Comparison of ENCODE assay signal across 18 cellular contexts in the genomic region with DNA sequence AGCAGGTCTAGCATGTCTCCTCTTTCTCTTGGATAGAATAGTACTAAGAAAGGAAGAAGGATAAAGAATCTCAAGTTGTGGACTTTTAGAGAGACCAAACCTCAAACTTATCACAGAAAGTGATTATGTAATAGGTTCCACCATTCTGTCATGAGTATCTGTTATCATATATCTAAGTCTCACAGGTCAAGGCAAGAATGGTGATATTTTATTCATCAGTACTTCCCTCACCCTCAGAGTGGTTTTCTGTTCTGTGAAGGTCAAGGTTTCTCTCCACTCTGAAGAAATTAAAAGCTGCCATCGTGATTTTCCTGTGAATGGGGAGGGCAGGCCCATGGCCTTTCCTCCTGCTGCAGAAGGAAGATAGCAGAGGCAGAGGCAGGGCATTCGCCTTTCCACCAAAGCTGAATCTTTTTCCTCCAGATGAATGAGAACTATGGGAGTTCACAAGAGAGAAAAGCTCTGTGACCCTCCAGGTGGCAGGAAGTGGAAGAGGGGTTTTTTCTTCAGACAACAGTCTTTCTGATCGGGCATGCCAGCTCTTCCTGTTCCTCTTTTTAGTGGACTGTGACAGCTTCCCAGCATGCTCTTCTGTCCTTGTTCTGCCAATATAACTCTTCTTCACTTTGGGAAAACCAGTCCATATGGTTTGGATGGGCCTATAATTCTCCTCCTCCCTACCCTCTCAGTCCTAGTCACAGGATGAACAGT. TPM values are rescaled to one million over a fixed set of nuclear protein-coding genes. Genes with fewer than 3 reads are reported as not detected.
DNase-seq lines count a peak whose midpoint lies in the region; ATAC-seq, FAIRE-seq and TF ChIP-seq lines count a peak whose summit lies in the region.
"Had no signal": no experiment of that assay in that cellular context is flagged by ENCODE, and none has a peak within 500 bp of the region (broad histone marks: within the 10 kb centered on the region; RNA-seq: fewer than 3 reads in every experiment).

No MANE protein-coding gene starts in this region.

- no peak overlapping the region for H3K27ac ChIP-seq in kidney (ENCODE audit: low read depth in 2 of 2, low read length in 2 of 2)
- H3K27ac ChIP-seq in PC-3 (ENCODE audit: low read length) = no peak overlapping the region
- H3K27ac ChIP-seq: epithelial cell of prostate, heart left ventricle had no signal

- H3K9ac ChIP-seq in kidney (ENCODE audit: low read length in 2 of 2) = no peak overlapping the region
- no peak overlapping the region for H3K9ac ChIP-seq in PC-3 (ENCODE audit: low read length)

- no peaks in the 10 kb centered on the region for H3K9me2 ChIP-seq in PC-3 (replicated peaks; ENCODE audit: low read length)

- no peaks in the 10 kb centered on the region for H3F3A ChIP-seq in PC-3 (ENCODE audit: low read length, unreplicated experiment)

- ATAC-seq in GM18907 (IDR thresholded peaks at IDR 0.05; ENCODE audit: unreplicated experiment) = peak; percentile 73
- peak; percentile 64 for ATAC-seq in GM21786 (IDR thresholded peaks at IDR 0.05; ENCODE audit: unreplicated experiment)
- ATAC-seq in memory B cell (ENCODE audit: low read depth) = peak; percentile 95
- no peak for ATAC-seq in PC-3
- ATAC-seq: HCT116, heart left ventricle, natural killer cell had no signal

- no peak overlapping the region for H3K4me3 Mint-ChIP-seq in memory B cell
- H3K4me3 Mint-ChIP-seq in activated naive CD4-positive, alpha-beta T cell treated with anti-CD3 and anti-CD28 coated beads for 36 hours = no peak overlapping the region
- H3K4me3 Mint-ChIP-seq: natural killer cell had no signal

- POLR2A ChIA-PET in PC-3 (lab: Charles Lee; ENCODE audit: unreplicated experiment) = no interaction called here

- BruUV-seq in PC-3 (replicated peaks; lab: Mats Ljungman, UMichigan) = no TSS peak

- TF ChIP-seq CTCF in kidney (IDR thresholded peaks at IDR 0.05; ENCODE audit: borderline replicate concordance, extremely low read depth, insufficient read depth) = no peak
- no peak for TF ChIP-seq CTCF in PC-3 (conservative IDR thresholded peaks at IDR 0.05; ENCODE audit: low read depth, low read length)

- H2AFZ ChIP-seq in PC-3 (ENCODE audit: low read length) = no peak overlapping the region

- H3K4me2 ChIP-seq in PC-3 (ENCODE audit: low read length) = no peak overlapping the region

- no peaks in the 10 kb centered on the region for H3K4me1 ChIP-seq in kidney (ENCODE audit: control insufficient read depth in 1 of 2, insufficient read depth in 1 of 2, low read depth in 1 of 2, low read length in 2 of 2)
- no peaks in the 10 kb centered on the region for H3K4me1 ChIP-seq in PC-3 (ENCODE audit: insufficient read depth, low read length)
- H3K4me1 ChIP-seq: heart left ventricle had no signal

- H3K36me3 Mint-ChIP-seq in memory B cell = no peaks in the 10 kb centered on the region
- H3K36me3 Mint-ChIP-seq in activated naive CD4-positive, alpha-beta T cell treated with anti-CD3 and anti-CD28 coated beads for 36 hours (ENCODE audit: low read depth) = no peaks in the 10 kb centered on the region
- H3K36me3 Mint-ChIP-seq: natural killer cell had no signal

- H3K9me3 Mint-ChIP-seq in memory B cell = peaks cover 3% of the 10 kb centered on the region
- H3K9me3 Mint-ChIP-seq in activated naive CD4-positive, alpha-beta T cell treated with anti-CD3 and anti-CD28 coated beads for 36 hours = no peaks in the 10 kb centered on the region
- H3K9me3 Mint-ChIP-seq: natural killer cell had no signal

- in situ Hi-C loops in KBM-7 (cut with MboI; ENCODE audit: low pct_unique_long_range_greater_than_20kb, low sequenced_read_pairs) = no loop called here

- H3K4me1 Mint-ChIP-seq in memory B cell = peaks cover 23% of the 10 kb centered on the region
- H3K4me1 Mint-ChIP-seq in activated naive CD4-positive, alpha-beta T cell treated with anti-CD3 and anti-CD28 coated beads for 36 hours (ENCODE audit: low read depth) = peaks cover 10% of the 10 kb centered on the region
- H3K4me1 Mint-ChIP-seq: natural killer cell had no signal

- H3K27me3 ChIP-seq in PC-3 (ENCODE audit: low read length) = peaks cover 34% of the 10 kb centered on the region

- H4K20me1 ChIP-seq in PC-3 (ENCODE audit: low read length) = no peaks in the 10 kb centered on the region

- H3K4me3 ChIP-seq in kidney (ENCODE audit: low read length in 2 of 2) (no peak overlapping the region), PC-3 (ENCODE audit: low read length) (no peak overlapping the region)
- H3K4me3 ChIP-seq: heart left ventricle had no signal

- peak overlapping the region; percentile 87 for H3K27ac Mint-ChIP-seq in memory B cell
- H3K27ac Mint-ChIP-seq in activated naive CD4-positive, alpha-beta T cell treated with anti-CD3 and anti-CD28 coated beads for 36 hours = no peak overlapping the region
- H3K27ac Mint-ChIP-seq: natural killer cell had no signal

- no peaks in the 10 kb centered on the region for H3K36me3 ChIP-seq in kidney (ENCODE audit: control insufficient read depth in 1 of 2, insufficient read depth in 2 of 2, low read length in 2 of 2)
- H3K36me3 ChIP-seq in PC-3 (ENCODE audit: low read depth, low read length) = no peaks in the 10 kb centered on the region
- H3K36me3 ChIP-seq: heart left ventricle had no signal

- intact Hi-C loops in kidney (cut with DNase I) (no loop called here), PC-3 (cut with micrococcal nuclease) (no loop called here)
- intact Hi-C loops in activated naive CD4-positive, alpha-beta T cell treated with anti-CD3 and anti-CD28 coated beads for 36 hours (cut with micrococcal nuclease) = no loop called here

- H3K9me3 ChIP-seq in kidney (ENCODE audit: control insufficient read depth in 1 of 2, low read length in 2 of 2) (no peaks in the 10 kb centered on the region), PC-3 (ENCODE audit: low read length) (no peaks in the 10 kb centered on the region)

- CTCF ChIA-PET in activated naive CD4-positive, alpha-beta T cell treated with anti-CD3 and anti-CD28 coated beads for 36 hours (lab: Charles Lee) = interaction anchor here (2.2 kb wide), 1 partner anchor 140 kb away, joined by 10 read pairs; no protein-coding TSS in a partner anchor
- CTCF ChIA-PET in PC-3 (lab: Charles Lee) = no interaction called here

- DNase-seq in KBM-7 = peak; percentile 37
- DNase-seq in memory B cell (ENCODE audit: low spot score in 2 of 2) = peak in 1 of 2 donors; percentile 18
- no peak for DNase-seq in kidney
- no peak for DNase-seq in activated naive CD4-positive, alpha-beta T cell treated with anti-CD3 and anti-CD28 coated beads for 36 hours
- DNase-seq in PC-3 = no peak
- no peak for DNase-seq in stimulated activated CD4-positive, alpha-beta T cell treated with anti-CD3 and anti-CD28 coated beads, Interleukin-2, amount 100 ng/mL, for 48 hours
- DNase-seq: activated naive CD4-positive, alpha-beta T cell; C1 segment of cervical spinal cord; cerebellar nuclear complex; heart left ventricle; natural killer cell had no signal

- H3K27me3 Mint-ChIP-seq in memory B cell = no peaks in the 10 kb centered on the region
- peaks cover 5% of the 10 kb centered on the region for H3K27me3 Mint-ChIP-seq in activated naive CD4-positive, alpha-beta T cell treated with anti-CD3 and anti-CD28 coated beads for 36 hours (ENCODE audit: low read depth)

- FAIRE-seq in kidney (lab: Jason Lieb, UNC) = no peak

- H3K79me2 ChIP-seq in PC-3 (ENCODE audit: low read length) = no peaks in the 10 kb centered on the region

RNA-seq across cellular contexts. Expression of a gene that starts 37.1 kb away (rescaled TPM):
- total RNA-seq in kidney (not detected), PC-3 (2014; rRNA removed) (0.46 TPM in 1 of 2 replicates, not detected in the other)
- polyA plus RNA-seq in kidney (ENCODE audit: insufficient read depth, low read depth, low replicate concordance) = not detected
- not detected for total RNA-seq in activated naive CD4-positive, alpha-beta T cell treated with anti-CD3 and anti-CD28 coated beads for 36 hours
- total RNA-seq: heart left ventricle; MCF 10A; NCI-H460; T-helper 2 cell treated with Interferon-gamma antibody and Interleukin-4, amounts not matched to agents 100 ng/mL and 5 ng/mL, for 36 hours had no signal
- polyA plus RNA-seq: heart left ventricle had no signal
